1 cellular context compared by ENCODE assay signal in genomic region chr1:64527191-64527590, GRCh38.
TF ChIP-seq lines count a peak whose summit lies in the region.

No MANE protein-coding gene starts in this region.

TF ChIP-seq in GM23338, 12 proteins besides CTCF, POLR2A, EP300 and RAD21:
- no peak for TF ChIP-seq REST (IDR thresholded peaks at IDR 0.05; ENCODE audit: unreplicated experiment)
- no peak for TF ChIP-seq ZNF331 (CRISPR knock-in tag; IDR thresholded peaks at IDR 0.05; ENCODE audit: low read depth)
TF ChIP-seq in GM23338: peak in this region for 0.
